Comparison of ENCODE assay signal across 34 cellular contexts in genomic region chr2:119662297-119662696, GRCh38. TPM values are rescaled to one million over a fixed set of nuclear protein-coding genes. Genes with fewer than 3 reads are reported as not detected.
"Had no signal": no experiment of that assay in that cellular context is flagged by ENCODE, and none has a peak within 500 bp of the region (broad histone marks: within the 10 kb centered on the region; RNA-seq: fewer than 3 reads in every experiment).

No MANE protein-coding gene starts in this region.

- H3K9me3 ChIP-seq: adrenal gland, ascending aorta, body of pancreas, breast epithelium had no signal

- ATAC-seq: activated naive CD4-positive, alpha-beta T cell treated with anti-CD3 and anti-CD28 coated beads, Interleukin-2, amount 50 U/mL, for 72 hours; activated naive CD8-positive, alpha-beta T cell treated with anti-CD3 and anti-CD28 coated beads, Interleukin-2, amount 50 U/mL, for 24 hours; activated T-cell treated with anti-CD3 and anti-CD28 coated beads, Interleukin-2, amount 50 U/mL, for 4 hours; activated T-cell treated with anti-CD3 and anti-CD28 coated beads, Interleukin-2, amount 50 U/mL, for 72 hours; activated T-helper 17 cell treated with anti-CD3 and anti-CD28 coated beads, Interleukin-2, amount 50 U/mL, for 72 hours; body of pancreas had no signal

- H3K4me1 ChIP-seq: adrenal gland, ascending aorta, body of pancreas, breast epithelium had no signal

- H3K36me3 ChIP-seq: adrenal gland, ascending aorta, brain microvascular endothelial cell, breast epithelium, cardiac muscle cell had no signal

- H3K27me3 ChIP-seq: adrenal gland, ascending aorta, body of pancreas, brain microvascular endothelial cell, breast epithelium, cardiac muscle cell had no signal

- H3K4me3 ChIP-seq: adrenal gland, ascending aorta, body of pancreas, breast epithelium, cardiac muscle cell had no signal

- DNase-seq: activated effector memory CD4-positive, alpha-beta T cell treated with anti-CD3 and anti-CD28 coated beads, Interleukin-2, amount 50 U/mL, for 16 hours; activated effector memory CD4-positive, alpha-beta T cell treated with Interleukin-2 at 50 U/mL for 16 hours; activated gamma-delta T cell; activated gamma-delta T cell treated with Interleukin-2 at 50 U/mL for 16 hours; activated naive CD4-positive, alpha-beta T cell; activated naive CD4-positive, alpha-beta T cell treated with anti-CD3 and anti-CD28 coated beads for 36 hours; activated naive CD4-positive, alpha-beta T cell treated with anti-CD3 and anti-CD28 coated beads, Interleukin-2, amount 10 ng/mL, durations not matched to agents 7 days and 5 days; activated naive CD4-positive, alpha-beta T cell treated with anti-CD3 and anti-CD28 coated beads, Interleukin-2, amount 50 U/mL, for 16 hours; activated naive CD4-positive, alpha-beta T cell treated with Interleukin-2 at 50 U/mL for 16 hours; activated naive CD8-positive, alpha-beta T cell treated with anti-CD3 and anti-CD28 coated beads for 36 hours; activated naive CD8-positive, alpha-beta T cell treated with anti-CD3 and anti-CD28 coated beads, Interleukin-2, amount 10 ng/mL, durations not matched to agents 7 days and 5 days; activated naive CD8-positive, alpha-beta T cell treated with anti-CD3 and anti-CD28 coated beads, Interleukin-2, amount 50 U/mL, for 24 hours; activated T-cell treated with anti-CD3 and anti-CD28 coated beads, Interleukin-2, amount 50 U/mL, for 1 hour; activated T-cell treated with anti-CD3 and anti-CD28 coated beads, Interleukin-2, amount 50 U/mL, for 24 hours; activated T-cell treated with anti-CD3 and anti-CD28 coated beads, Interleukin-2, amount 50 U/mL, for 4 hours; activated T-cell treated with anti-CD3 and anti-CD28 coated beads, Interleukin-2, amount 50 U/mL, for 48 hours; activated T-cell treated with anti-CD3 and anti-CD28 coated beads, Interleukin-2, amount 50 U/mL, for 72 hours; adrenal gland; amniotic stem cell; amygdala; anterior cingulate cortex; aorta; body of pancreas; brain microvascular endothelial cell; caudate nucleus; central memory CD4-positive, alpha-beta T cell; cerebellar nuclear complex had no signal

- FAIRE-seq: astrocyte, bronchial epithelial cell had no signal

- H3K27ac ChIP-seq: adrenal gland, ascending aorta, body of pancreas, brain microvascular endothelial cell, breast epithelium, cardiac muscle cell had no signal

RNA-seq across cellular contexts. Expression of gene TMEM177, which starts 16.7 kb away (rescaled TPM):
- total RNA-seq: ascending aorta had no signal
